Comparison of ENCODE assay signal across 8 cellular contexts in genomic region chr6:97038437-97038836, GRCh38.
"Had no signal": no experiment of that assay in that cellular context is flagged by ENCODE, and none has a peak within 500 bp of the region (broad histone marks: within the 10 kb centered on the region; RNA-seq: fewer than 3 reads in every experiment).

No MANE protein-coding gene starts in this region.

- DNase-seq: GM23248, GOT3, H7, HFFc6, KG1 had no signal

- H3K4me1 ChIP-seq: HAP-1 had no signal

- H3K9ac ChIP-seq: GM23248 had no signal

- H3K27ac ChIP-seq: GM23248, HL-60 had no signal

- H3K9me3 ChIP-seq: HAP-1 had no signal

- H2AFZ ChIP-seq: GM23248 had no signal

- H3K36me3 ChIP-seq: HAP-1 had no signal

- ATAC-seq: HCT116 had no signal

- H3K4me3 ChIP-seq: GM23248, HAP-1 had no signal
